In genomic region chr7:24576171-24577052, GRCh38 we compare ENCODE assay signal across 9 cellular contexts. TPM values are rescaled to one million over a fixed set of nuclear protein-coding genes. Genes with fewer than 3 reads are reported as not detected.
DNase-seq lines count a peak whose midpoint lies in the region; ATAC-seq and TF ChIP-seq lines count a peak whose summit lies in the region.
"Had no signal": no experiment of that assay in that cellular context is flagged by ENCODE, and none has a peak within 500 bp of the region (broad histone marks: within the 10 kb centered on the region; RNA-seq: fewer than 3 reads in every experiment).

No MANE protein-coding gene starts in this region.

- H3K4me1 ChIP-seq in HUES64 (ENCODE audit: insufficient read depth, low read length) (peaks cover 49% of the 10 kb centered on the region), OCI-LY1 (ENCODE audit: insufficient read depth, low read length, severe bottlenecking) (peaks cover 61% of the 10 kb centered on the region), mesenchymal stem cell (ENCODE audit: control insufficient read depth, insufficient read depth, low read depth, low read length) (no peaks in the 10 kb centered on the region), aorta (ENCODE audit: control insufficient read depth in 1 of 2, insufficient read depth in 2 of 2, low read length in 2 of 2) (no peaks in the 10 kb centered on the region)

- H4K8ac ChIP-seq in mesenchymal stem cell (ENCODE audit: low read length), result no peak overlapping the region

- H3F3A ChIP-seq in OCI-LY1 (ENCODE audit: insufficient read depth, low read length), result 0 out of 2 replicates have a peak, but pooled peaks cover 6% of the 10 kb centered on the region

- H3K4me2 ChIP-seq in OCI-LY1 (ENCODE audit: low read length) (peak overlapping the region; percentile 82; the same call in 1 of the 2 replicates), mesenchymal stem cell (ENCODE audit: low read length, poor library complexity, severe bottlenecking) (no peak overlapping the region)

- no peak overlapping the region for H2BK120ac ChIP-seq in mesenchymal stem cell (ENCODE audit: low read depth, low read length)

- H3K4me3 ChIP-seq in HUES64 (ENCODE audit: low read length), result 0 out of 2 replicates have a peak overlapping the region, but pooled peaks have one; percentile 10
- peak overlapping the region; percentile 80 for H3K4me3 ChIP-seq in OCI-LY1 (ENCODE audit: low read depth, low read length, poor library complexity, severe bottlenecking)
- H3K4me3 ChIP-seq in mesenchymal stem cell (ENCODE audit: insufficient read depth in 1 of 2, low read depth in 1 of 2, low read length in 2 of 2), result no peak overlapping the region
- no peak overlapping the region for H3K4me3 ChIP-seq in aorta (ENCODE audit: low read length in 2 of 2)

- no peak overlapping the region for H2AK5ac ChIP-seq in mesenchymal stem cell (ENCODE audit: low read length, severe bottlenecking)

- no peaks in the 10 kb centered on the region for H3K9me2 ChIP-seq in OCI-LY1 (ENCODE audit: low read depth, low read length)

- 0 out of 2 replicates have a peak, but pooled peaks cover 3% of the 10 kb centered on the region for H3K36me3 ChIP-seq in HUES64 (ENCODE audit: insufficient read depth, low read length)
- no peaks in the 10 kb centered on the region; the same call in 1 of the 2 replicates for H3K36me3 ChIP-seq in OCI-LY1 (ENCODE audit: insufficient read depth, low read length)
- H3K36me3 ChIP-seq in mesenchymal stem cell (ENCODE audit: control insufficient read depth in 1 of 2, insufficient read depth in 2 of 2, low read depth in 1 of 2, low read length in 2 of 2), result no peaks in the 10 kb centered on the region
- no peaks in the 10 kb centered on the region for H3K36me3 ChIP-seq in aorta (ENCODE audit: control insufficient read depth in 1 of 2, insufficient read depth in 2 of 2, low read length in 1 of 2)

- H3K27ac ChIP-seq in HUES64 (ENCODE audit: low read depth, low read length) (no peak overlapping the region), OCI-LY1 (ENCODE audit: low read depth, low read length, poor library complexity, severe bottlenecking) (no peak overlapping the region), mesenchymal stem cell (ENCODE audit: low read length, poor library complexity, severe bottlenecking) (no peak overlapping the region), aorta (ENCODE audit: low read depth in 1 of 2, low read length in 2 of 2) (no peak overlapping the region)

- DNase-seq in DMS 273 treated with DMSO at 0.1 percent for 48 hours (lab: John Stamatoyannopoulos, UW), result peak; percentile 68
- DNase-seq in cerebellar cortex (ENCODE audit: low spot score), result peak; percentile 64
- peak; percentile 76 for DNase-seq in mesenchymal stem cell
- no peak for DNase-seq in aorta
- DNase-seq: stimulated activated naive B cell treated with anti-CD40 and anti-IgM and Interleukin-4, amounts not matched to agents 10 μg/mL and 1 μg/mL and 100 μg/mL, for 72 hours had no signal

- H3K79me1 ChIP-seq in mesenchymal stem cell (replicated peaks; ENCODE audit: low read length, poor library complexity, severe bottlenecking), result peaks cover 4% of the 10 kb centered on the region

- H2BK12ac ChIP-seq in mesenchymal stem cell (ENCODE audit: low read length in 2 of 2), result no peak overlapping the region

- H3K9ac ChIP-seq in HUES64 (ENCODE audit: low read depth, low read length), result no peak overlapping the region
- no peak overlapping the region; the same call in 1 of the 2 replicates for H3K9ac ChIP-seq in OCI-LY1 (ENCODE audit: low read length)
- peak overlapping the region; percentile 91 for H3K9ac ChIP-seq in mesenchymal stem cell (ENCODE audit: low read length)

- H3K23ac ChIP-seq in mesenchymal stem cell (ENCODE audit: low read length in 2 of 2), result no peak overlapping the region

- no peak overlapping the region for H3K14ac ChIP-seq in mesenchymal stem cell (ENCODE audit: low read length in 2 of 2)

- H3K18ac ChIP-seq in mesenchymal stem cell (ENCODE audit: low read depth in 1 of 2, low read length in 2 of 2), result no peak overlapping the region

- ATAC-seq in GM19452 (IDR thresholded peaks at IDR 0.05; ENCODE audit: unreplicated experiment) (peak; percentile 29), GM18505 (IDR thresholded peaks at IDR 0.05; ENCODE audit: unreplicated experiment) (no peak), aorta (ENCODE audit: low FRiP score) (no peak)

- peaks cover 70% of the 10 kb centered on the region for H3K79me2 ChIP-seq in OCI-LY1 (ENCODE audit: insufficient read depth, low read length)

- no peak overlapping the region for H4K91ac ChIP-seq in mesenchymal stem cell (ENCODE audit: low read length)

- H3K9me3 ChIP-seq in HUES64 (ENCODE audit: insufficient read depth, low read depth, low read length), result no peaks in the 10 kb centered on the region
- H3K9me3 ChIP-seq in OCI-LY1 (ENCODE audit: low read length), result no peaks in the 10 kb centered on the region
- H3K9me3 ChIP-seq in mesenchymal stem cell (ENCODE audit: control insufficient read depth, low read length), result no peaks in the 10 kb centered on the region
- H3K9me3 ChIP-seq in aorta (ENCODE audit: control insufficient read depth, low read length), result no peaks in the 10 kb centered on the region

- 0 out of 2 replicates have a peak, but pooled peaks cover 9% of the 10 kb centered on the region for H4K20me1 ChIP-seq in OCI-LY1 (ENCODE audit: insufficient read depth, low read length)

- 50% methylated on average over 1 of the region's 2 CpGs for WGBS in HUES64
- WGBS in mesenchymal stem cell, result no CpG with 5 or more reads among the region's 2 CpGs
- 48 to 50% methylated on average over 2 of the region's 2 CpGs for WGBS in aorta, 2 donors

- H2AFZ ChIP-seq in OCI-LY1 (ENCODE audit: low read length), result no peak overlapping the region
- H2AFZ ChIP-seq in mesenchymal stem cell (ENCODE audit: low read depth, low read length), result no peak overlapping the region

- TF ChIP-seq POLR2A in GM18505 (IDR thresholded peaks at IDR 0.05; ENCODE audit: borderline replicate concordance, extremely low read depth, insufficient read depth, insufficient read length), result no peak

- H2BK15ac ChIP-seq in mesenchymal stem cell (ENCODE audit: low read depth, poor library complexity, severe bottlenecking), result no peak overlapping the region

- TF ChIP-seq CTCF in OCI-LY1 (IDR thresholded peaks at IDR 0.05; ENCODE audit: low read length), result peak; percentile 92

- intact Hi-C loops in aorta (cut with DNase I), result loop anchor here in 1 of 2 donors (5.0 kb wide), 1 partner anchor 179 kb away; no protein-coding TSS in a partner anchor

- H3K4ac ChIP-seq in mesenchymal stem cell (ENCODE audit: low read depth in 1 of 2, low read length in 2 of 2), result no peak overlapping the region

- no peak overlapping the region for H2BK5ac ChIP-seq in mesenchymal stem cell (ENCODE audit: low read depth, low read length, poor library complexity, severe bottlenecking)

- H3K27me3 ChIP-seq in HUES64 (ENCODE audit: insufficient read depth, low read length), result peaks cover 12% of the 10 kb centered on the region
- H3K27me3 ChIP-seq in OCI-LY1 (ENCODE audit: insufficient read depth, low read length), result no peaks in the 10 kb centered on the region; the same call in 1 of the 2 replicates
- H3K27me3 ChIP-seq in mesenchymal stem cell (ENCODE audit: control insufficient read depth in 1 of 2, insufficient read depth in 1 of 2, low read length in 2 of 2), result no peaks in the 10 kb centered on the region
- no peaks in the 10 kb centered on the region for H3K27me3 ChIP-seq in aorta (ENCODE audit: control insufficient read depth in 1 of 2, insufficient read depth in 2 of 2, low read length in 1 of 2)

RNA-seq across cellular contexts. Expression of gene PALS2, which starts 3.2 kb away (rescaled TPM):
- polyA plus RNA-seq in HUES64 (2013, experiment 1 of 2), result 40.3 TPM
- 38.1 TPM for polyA plus RNA-seq in HUES64 (2013, experiment 2 of 2)
- polyA plus RNA-seq in mesenchymal stem cell (2013, experiment 1 of 2), result 14.2 TPM
- 13.4 TPM for polyA plus RNA-seq in mesenchymal stem cell (2013, experiment 2 of 2)
- total RNA-seq in aorta, result 10 to 100 TPM; 44.9 to 57.3 TPM
- polyA plus RNA-seq in aorta, result 1 to 10 TPM; 1.8 to 2.9 TPM

Comparison
In these comparisons a context has a peak if more than half of its experiments do, and no peak if none do; other contexts are left out.
1. DNase-seq: peak in DMS 273 treated with DMSO at 0.1 percent for 48 hours (single experiment), cerebellar cortex (single experiment) and mesenchymal stem cell (single experiment); none in aorta (0 of 2).
2. H3K4me3 ChIP-seq: peak in HUES64 (single experiment) and OCI-LY1 (single experiment); none in mesenchymal stem cell (0 of 2) and aorta (0 of 2).